In the genomic region with DNA sequence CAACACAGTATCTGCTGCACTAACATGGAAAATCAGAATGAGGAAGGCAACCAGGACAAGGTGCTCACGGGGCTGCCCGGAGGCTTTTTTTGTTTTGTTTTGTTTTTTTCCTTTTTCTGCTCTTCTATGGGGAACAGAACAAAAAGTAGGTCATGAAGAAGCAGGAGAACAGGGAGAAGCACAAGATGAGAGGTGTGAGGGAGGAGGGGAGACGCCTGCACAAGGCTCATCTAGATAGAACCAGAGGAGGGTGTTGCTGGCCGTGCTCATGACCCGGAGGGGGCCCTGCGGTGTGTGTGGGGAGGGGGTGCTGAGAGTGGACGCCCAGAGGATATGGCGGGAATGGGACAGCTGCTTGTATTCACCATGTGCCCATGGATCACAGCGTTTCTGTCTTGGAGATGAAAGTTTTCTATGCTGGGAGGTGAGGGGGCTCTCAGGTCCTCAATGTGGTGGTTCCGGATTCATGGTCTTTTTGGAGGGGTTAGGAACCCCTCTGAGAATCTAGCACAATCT, we compare ENCODE assay signal across 18 cellular contexts.
DNase-seq lines count a peak whose midpoint lies in the region; ATAC-seq and TF ChIP-seq lines count a peak whose summit lies in the region.
"Had no signal": no experiment of that assay in that cellular context is flagged by ENCODE, and none has a peak within 500 bp of the region (broad histone marks: within the 10 kb centered on the region; RNA-seq: fewer than 3 reads in every experiment).

No MANE protein-coding gene starts in this region.

- H3K4me1 Mint-ChIP-seq in MCF 10A (ENCODE audit: insufficient read depth, unreplicated experiment) (peaks cover 14% of the 10 kb centered on the region), mesothelial cell of epicardium (peaks cover 33% of the 10 kb centered on the region), type B pancreatic cell (ENCODE audit: unreplicated experiment) (peaks cover 54% of the 10 kb centered on the region)
- H3K4me1 Mint-ChIP-seq: activated B cell treated with CpG ODN at 0.5 μM for 24 hours; stimulated activated memory B cell treated with anti-CD40 and anti-IgM and Interleukin-4, amounts not matched to agents 10 μg/mL and 1 μg/mL and 100 μg/mL, for 72 hours had no signal

- POLR2A ChIA-PET in MCF 10A (lab: Yijun Ruan, JAX): interaction anchor here (0.7 to 1.1 kb wide), 3 partner anchors 9 to 21 kb away, joined by 3 to 8 read pairs (median 4); no protein-coding TSS in a partner anchor

- H3K9me3 ChIP-seq in left ventricle myocardium inferior (replicated peaks) (peaks cover 5% of the 10 kb centered on the region), right atrium auricular region (peaks cover 0 to 10% of the 10 kb centered on the region in 2 donors)
- H3K9me3 ChIP-seq: tibial nerve had no signal

- H3K4me3 ChIP-seq in left ventricle myocardium inferior (peak overlapping the region; percentile 44), right atrium auricular region (no peak overlapping the region)

- H3K27me3 ChIP-seq in left ventricle myocardium inferior (ENCODE audit: low read depth): peaks cover 98% of the 10 kb centered on the region
- no peaks in the 10 kb centered on the region for H3K27me3 ChIP-seq in right atrium auricular region

- H3K4me3 Mint-ChIP-seq in MCF 10A (ENCODE audit: unreplicated experiment): peak overlapping the region; percentile 60
- H3K4me3 Mint-ChIP-seq in mesothelial cell of epicardium: peak overlapping the region; percentile 25
- H3K4me3 Mint-ChIP-seq in type B pancreatic cell: peak overlapping the region; percentile 39
- H3K4me3 Mint-ChIP-seq: activated B cell treated with CpG ODN at 0.5 μM for 24 hours; activated CD8-positive, alpha-beta T cell treated with anti-CD3 and anti-CD28 coated beads, Interleukin-2, amount 10 ng/mL, durations not matched to agents 7 days and 5 days; activated naive CD8-positive, alpha-beta T cell; activated T-cell treated with anti-CD3 and anti-CD28 coated beads, Interleukin-2, amount 50 U/mL, for 72 hours; naive thymus-derived CD4-positive, alpha-beta T cell; stimulated activated memory B cell treated with anti-CD40 and anti-IgM and Interleukin-4, amounts not matched to agents 10 μg/mL and 1 μg/mL and 100 μg/mL, for 72 hours had no signal

- H3K36me3 ChIP-seq in left ventricle myocardium inferior: no peaks in the 10 kb centered on the region
- H3K36me3 ChIP-seq in right atrium auricular region: no peaks in the 10 kb centered on the region
- H3K36me3 ChIP-seq: tibial nerve had no signal

- CTCF ChIA-PET in MCF 10A (lab: Yijun Ruan, JAX): interaction anchor here (0.6 to 1.0 kb wide), 2 partner anchors 108 to 301 kb away, joined by 3 read pairs; no protein-coding TSS in a partner anchor

- H3K27me3 Mint-ChIP-seq in MCF 10A (ENCODE audit: insufficient read depth, unreplicated experiment) (no peaks in the 10 kb centered on the region), mesothelial cell of epicardium (ENCODE audit: low read depth) (peaks cover 36% of the 10 kb centered on the region), type B pancreatic cell (peaks cover 66% of the 10 kb centered on the region)

- intact Hi-C loops in left ventricle myocardium inferior (cut with micrococcal nuclease): no loop called here
- intact Hi-C loops in MCF 10A (cut with micrococcal nuclease): loop anchor here (5.0 kb wide), 1 partner anchor 170 kb away; no protein-coding TSS in a partner anchor

- H3K9me3 Mint-ChIP-seq in MCF 10A (ENCODE audit: unreplicated experiment) (no peaks in the 10 kb centered on the region), mesothelial cell of epicardium (no peaks in the 10 kb centered on the region), type B pancreatic cell (no peaks in the 10 kb centered on the region)
- H3K9me3 Mint-ChIP-seq: activated B cell treated with CpG ODN at 0.5 μM for 24 hours had no signal

- TSS peak; percentile 67 for BruUV-seq in MCF 10A (replicated peaks; lab: Mats Ljungman, UMichigan)

- H3K36me3 Mint-ChIP-seq in MCF 10A (ENCODE audit: insufficient read depth, unreplicated experiment) (no peaks in the 10 kb centered on the region), mesothelial cell of epicardium (no peaks in the 10 kb centered on the region), type B pancreatic cell (no peaks in the 10 kb centered on the region)
- H3K36me3 Mint-ChIP-seq: activated naive CD8-positive, alpha-beta T cell; naive thymus-derived CD4-positive, alpha-beta T cell; stimulated activated memory B cell treated with anti-CD40 and anti-IgM and Interleukin-4, amounts not matched to agents 10 μg/mL and 1 μg/mL and 100 μg/mL, for 72 hours had no signal

- H3K27ac Mint-ChIP-seq in MCF 10A (ENCODE audit: low read depth, unreplicated experiment) (no peak overlapping the region), mesothelial cell of epicardium (no peak overlapping the region), type B pancreatic cell (no peak overlapping the region)
- H3K27ac Mint-ChIP-seq: activated B cell treated with CpG ODN at 0.5 μM for 24 hours; activated CD8-positive, alpha-beta T cell treated with anti-CD3 and anti-CD28 coated beads, Interleukin-2, amount 10 ng/mL, durations not matched to agents 7 days and 5 days; activated naive CD8-positive, alpha-beta T cell; activated T-cell treated with anti-CD3 and anti-CD28 coated beads, Interleukin-2, amount 50 U/mL, for 72 hours; naive thymus-derived CD4-positive, alpha-beta T cell; stimulated activated memory B cell treated with anti-CD40 and anti-IgM and Interleukin-4, amounts not matched to agents 10 μg/mL and 1 μg/mL and 100 μg/mL, for 72 hours had no signal

- H3K4me1 ChIP-seq in left ventricle myocardium inferior (peaks cover 15% of the 10 kb centered on the region), right atrium auricular region (peaks cover 0 to 15% of the 10 kb centered on the region in 2 donors)

- DNase-seq in left ventricle myocardium inferior (no peak), right atrium auricular region (ENCODE audit: low spot score) (no peak), MCF 10A (ENCODE audit: unreplicated experiment) (no peak), mesothelial cell of epicardium (ENCODE audit: low spot score in 2 of 2, unreplicated experiment in 2 of 2) (no peak), type B pancreatic cell (ENCODE audit: extremely low spot score, unreplicated experiment) (no peak), globus pallidus (ENCODE audit: low spot score) (no peak)
- no peak for DNase-seq in stimulated activated CD4-positive, alpha-beta T cell treated with anti-CD3 and anti-CD28 coated beads, Interleukin-2, amount 100 ng/mL, for 24 hours
- DNase-seq: 8988T; activated B cell treated with CpG ODN at 0.5 μM for 24 hours; activated CD8-positive, alpha-beta T cell treated with anti-CD3 and anti-CD28 coated beads, Interleukin-2, amount 10 ng/mL, durations not matched to agents 7 days and 5 days; activated T-cell treated with anti-CD3 and anti-CD28 coated beads, Interleukin-2, amount 50 U/mL, for 72 hours; naive thymus-derived CD4-positive, alpha-beta T cell; NCI-H69; SIG-M5 had no signal

- TF ChIP-seq CTCF in left ventricle myocardium inferior (IDR thresholded peaks at IDR 0.05; ENCODE audit: borderline replicate concordance) (no peak), right atrium auricular region (IDR thresholded peaks at IDR 0.05) (no peak), MCF 10A (IDR thresholded peaks at IDR 0.05; ENCODE audit: unreplicated experiment) (no peak), mesothelial cell of epicardium (IDR thresholded peaks at IDR 0.05; ENCODE audit: unreplicated experiment) (no peak), type B pancreatic cell (conservative IDR thresholded peaks at IDR 0.05) (no peak)

- ATAC-seq in HG02884 (IDR thresholded peaks at IDR 0.05; ENCODE audit: unreplicated experiment): no peak
- ATAC-seq: activated CD8-positive, alpha-beta T cell treated with anti-CD3 and anti-CD28 coated beads, Interleukin-2, amount 10 ng/mL, durations not matched to agents 7 days and 5 days; activated T-cell treated with anti-CD3 and anti-CD28 coated beads, Interleukin-2, amount 50 U/mL, for 72 hours; naive thymus-derived CD4-positive, alpha-beta T cell; stimulated activated memory B cell treated with anti-CD40 and anti-IgM and Interleukin-4, amounts not matched to agents 10 μg/mL and 1 μg/mL and 100 μg/mL, for 72 hours had no signal

- no peak overlapping the region for H3K27ac ChIP-seq in left ventricle myocardium inferior (replicated peaks)
- H3K27ac ChIP-seq in right atrium auricular region: no peak overlapping the region
- H3K27ac ChIP-seq: tibial nerve had no signal
